Comparison of ENCODE assay signal across 8 cellular contexts in genomic region chr10:6202684-6203330, GRCh38. TPM values are rescaled to one million over a fixed set of nuclear protein-coding genes. Genes with fewer than 3 reads are reported as not detected.
DNase-seq lines count a peak whose midpoint lies in the region; ATAC-seq and TF ChIP-seq lines count a peak whose summit lies in the region.

PFKFB3 (plus strand) TSS chr10:6202932; CDS start chr10:6203261, 329 bp downstream.

- H3K4me3 ChIP-seq in Jurkat, Clone E6-1 (ENCODE audit: low read length): peak within 1 kb of the TSS; percentile 72
- H3K4me3 ChIP-seq in SK-N-SH (ENCODE audit: low read depth in 2 of 2, low read length in 1 of 2) (peak within 1 kb of the TSS; percentile 74 to 79), osteoblast (ENCODE audit: insufficient read depth, low read length) (peak within 1 kb of the TSS; percentile 86), testis (peak within 1 kb of the TSS; percentile 75 to 81)

- peaks cover 41% of the 10 kb centered on the region for H3K4me1 Mint-ChIP-seq in activated naive CD4-positive, alpha-beta T cell treated with anti-CD3 and anti-CD28 coated beads, Interleukin-2, amount 50 U/mL, for 24 hours

- DNase-seq in ELR (ENCODE audit: low read depth) (peak; percentile 97), SK-N-SH (peak; percentile 98), glomerular visceral epithelial cell (ENCODE audit: extremely low spot score) (peak; percentile 98), osteoblast (ENCODE audit: insufficient read length, low spot score, missing footprints) (peak; percentile 100), testis (peak; percentile 96)
- DNase-seq in Jurkat, Clone E6-1 (ENCODE audit: low read depth, low spot score): peak; percentile 82

- TF ChIP-seq CTCF in SK-N-SH (IDR thresholded peaks at IDR 0.05) (peak; percentile 85), osteoblast (IDR thresholded peaks at IDR 0.05; ENCODE audit: extremely low read depth, low read depth, low read length) (peak; percentile 77), testis (IDR thresholded peaks at IDR 0.05) (peak; percentile 97 to 99 (median 99))

- no peaks in the 10 kb centered on the region for H3K27me3 Mint-ChIP-seq in activated naive CD4-positive, alpha-beta T cell treated with anti-CD3 and anti-CD28 coated beads, Interleukin-2, amount 50 U/mL, for 24 hours

- no peaks in the 10 kb centered on the region for H3K9me3 Mint-ChIP-seq in activated naive CD4-positive, alpha-beta T cell treated with anti-CD3 and anti-CD28 coated beads, Interleukin-2, amount 50 U/mL, for 24 hours

- ATAC-seq in GM21576 (IDR thresholded peaks at IDR 0.05; ENCODE audit: unreplicated experiment): peak; percentile 63

- 0% methylated on average over 14 of the region's 75 CpGs for WGBS in SK-N-SH (ENCODE audit: low lambda C conversion rate)
- 0% methylated on average over 46 of the region's 75 CpGs; no CpG with 5 or more reads in 1 of the 2 donors for WGBS in testis, 2 donors

- CTCF ChIA-PET in SK-N-SH (lab: Yijun Ruan, JAX): interaction anchor here (0.7 to 5.3 kb wide), 45 partner anchors 8 to 243 kb away, joined by 3 to 159 read pairs (median 4); no protein-coding TSS in a partner anchor

- H3F3A ChIP-seq in SK-N-SH (replicated peaks; ENCODE audit: insufficient read depth): no peaks in the 10 kb centered on the region

- no peaks in the 10 kb centered on the region for H3K9me3 ChIP-seq in SK-N-SH
- no peaks in the 10 kb centered on the region for H3K9me3 ChIP-seq in osteoblast (ENCODE audit: low read depth, low read length)
- H3K9me3 ChIP-seq in testis: no peaks in the 10 kb centered on the region

- no peaks in the 10 kb centered on the region for H3K36me3 Mint-ChIP-seq in activated naive CD4-positive, alpha-beta T cell treated with anti-CD3 and anti-CD28 coated beads, Interleukin-2, amount 50 U/mL, for 24 hours

- H3K4me1 ChIP-seq in SK-N-SH (ENCODE audit: control insufficient read depth in 1 of 2, insufficient read depth in 2 of 2, low read depth in 1 of 2, low read length in 1 of 2) (peaks cover 9 to 16% of the 10 kb centered on the region in 2 experiments; a peak in 3 of 4 replicates), osteoblast (ENCODE audit: insufficient read depth, low read length) (peaks cover 25% of the 10 kb centered on the region), testis (peaks cover 26% of the 10 kb centered on the region)

- H4K20me1 ChIP-seq in SK-N-SH (ENCODE audit: insufficient read depth) (peaks cover 32% of the 10 kb centered on the region), osteoblast (ENCODE audit: insufficient read depth, low read length) (peaks cover 11% of the 10 kb centered on the region)

- H3K36me3 ChIP-seq in SK-N-SH (replicated peaks in 1 of 2; ENCODE audit: control insufficient read depth in 1 of 2, insufficient read depth in 2 of 2, low read length in 1 of 2): peaks cover 0 to 5% of the 10 kb centered on the region in 2 experiments
- H3K36me3 ChIP-seq in osteoblast (ENCODE audit: insufficient read depth, low read length): no peaks in the 10 kb centered on the region
- no peaks in the 10 kb centered on the region for H3K36me3 ChIP-seq in testis (ENCODE audit: low read depth, missing control alignments)

- POLR2A ChIA-PET in SK-N-SH (lab: Yijun Ruan, JAX): interaction anchor here (0.6 to 3.1 kb wide), 9 partner anchors 9 to 703 kb away, joined by 3 to 29 read pairs (median 5); partner anchors contain the start of gene CALML5

- TF ChIP-seq RAD21 in SK-N-SH (IDR thresholded peaks at IDR 0.05; ENCODE audit: low read length): peak; percentile 81

- H3K4me3 Mint-ChIP-seq in activated naive CD4-positive, alpha-beta T cell treated with anti-CD3 and anti-CD28 coated beads, Interleukin-2, amount 50 U/mL, for 24 hours: peak within 1 kb of the TSS; percentile 98

- peak within 1 kb of the TSS; percentile 98 for H3K9ac ChIP-seq in SK-N-SH

- peak; percentile 97 for TF ChIP-seq POLR2A in testis (IDR thresholded peaks at IDR 0.05)

- H3K4me2 ChIP-seq in SK-N-SH (peak within 1 kb of the TSS; percentile 96), osteoblast (ENCODE audit: insufficient read depth, low read length) (peak within 1 kb of the TSS; percentile 97)

- H3K79me2 ChIP-seq in SK-N-SH (ENCODE audit: insufficient read depth) (peaks cover 47% of the 10 kb centered on the region), osteoblast (ENCODE audit: insufficient read depth, low read length) (peaks cover 12% of the 10 kb centered on the region)

- H3K27me3 ChIP-seq in SK-N-SH (ENCODE audit: insufficient read depth) (no peaks in the 10 kb centered on the region), osteoblast (ENCODE audit: insufficient read depth, low read length) (peaks cover 24% of the 10 kb centered on the region), testis (no peaks in the 10 kb centered on the region)

- H2AFZ ChIP-seq in SK-N-SH (ENCODE audit: low read depth) (peak within 1 kb of the TSS; percentile 65), osteoblast (ENCODE audit: low read length) (peak within 1 kb of the TSS; percentile 92)

- H3K27ac ChIP-seq in SK-N-SH (ENCODE audit: low read depth in 2 of 2, low read length in 1 of 2) (peak within 1 kb of the TSS; percentile 64 to 95), osteoblast (ENCODE audit: low read depth, low read length) (peak within 1 kb of the TSS; percentile 79), testis (peak within 1 kb of the TSS; percentile 90 to 91)

- intact Hi-C loops in testis (cut with DNase I; ENCODE audit: low total_unique reads): loop anchor here (5.0 to 10.0 kb wide), 2 partner anchors 41 to 202 kb away; no protein-coding TSS in a partner anchor

- H3K9me2 ChIP-seq in SK-N-SH: no peaks in the 10 kb centered on the region

- peak within 1 kb of the TSS; percentile 93 for H3K27ac Mint-ChIP-seq in activated naive CD4-positive, alpha-beta T cell treated with anti-CD3 and anti-CD28 coated beads, Interleukin-2, amount 50 U/mL, for 24 hours

- peak in 1 of 2 experiments; percentile 42; a peak in 1 of 4 replicates for TF ChIP-seq EP300 in SK-N-SH (IDR thresholded peaks at IDR 0.05; ENCODE audit: borderline replicate concordance in 1 of 2, low read depth in 1 of 2, low read length in 1 of 2)

TF ChIP-seq in SK-N-SH, 30 proteins besides CTCF, POLR2A, EP300 and RAD21 (continues in another document):
- no peak for TF ChIP-seq RXRA (IDR thresholded peaks at IDR 0.05; ENCODE audit: borderline replicate concordance, low read depth)
- no peak for TF ChIP-seq ZBTB33 (IDR thresholded peaks at IDR 0.05; ENCODE audit: borderline replicate concordance, low read depth)
- TF ChIP-seq MAX (IDR thresholded peaks at IDR 0.05; ENCODE audit: low read depth): peak; percentile 96
- no peak for TF ChIP-seq GABPA (IDR thresholded peaks at IDR 0.05; ENCODE audit: low read depth)
- no peak for TF ChIP-seq FOXJ3 (CRISPR knock-in tag; IDR thresholded peaks at IDR 0.05)
- TF ChIP-seq IRF3 (IDR thresholded peaks at IDR 0.05; ENCODE audit: low read depth, low read length): no peak
- no peak for TF ChIP-seq USF2 (IDR thresholded peaks at IDR 0.05; ENCODE audit: borderline replicate concordance, low read depth, low read length)
- peak; percentile 55; the same call in 1 of the 2 replicates for TF ChIP-seq NFIC (IDR thresholded peaks at IDR 0.05; ENCODE audit: borderline replicate concordance)
- TF ChIP-seq RCOR1 (IDR thresholded peaks at IDR 0.05; ENCODE audit: low read length): peak; percentile 46; the same call in 1 of the 2 replicates
- TF ChIP-seq FOSL2 (IDR thresholded peaks at IDR 0.05; ENCODE audit: borderline replicate concordance, low read depth): no peak
- TF ChIP-seq MXI1 (IDR thresholded peaks at IDR 0.05; ENCODE audit: low read depth, low read length): peak; percentile 90
- peak; percentile 95; the same call in 1 of the 2 replicates for TF ChIP-seq SIN3A (IDR thresholded peaks at IDR 0.05; ENCODE audit: borderline replicate concordance, low read depth, low read length)
- no peak for TF ChIP-seq YY1 (IDR thresholded peaks at IDR 0.05; ENCODE audit: low read depth)

RNA-seq across cellular contexts. Expression of gene PFKFB3, which starts in this region (rescaled TPM):
- 19.6 TPM for polyA plus RNA-seq in Jurkat, Clone E6-1 (2012; ENCODE audit: insufficient read depth, insufficient read length)
- polyA plus RNA-seq in SK-N-SH (2012; rRNA removed) (33.0 and 59.7 TPM in 2 replicates), testis (ENCODE audit: insufficient read depth, low read depth, low replicate concordance) (31.7 TPM)
- 22.0 and 28.4 TPM in 2 replicates for polyA plus RNA-seq in SK-N-SH (2012; cell fraction: cytosol; rRNA removed)
- 122 and 146 TPM in 2 replicates for polyA plus RNA-seq in SK-N-SH (2012; cell fraction: nucleus; rRNA removed)
- total RNA-seq in osteoblast (7.1 and 19.2 TPM in 2 replicates), testis (10 to 100 TPM; 53.9 to 65.3 TPM)

Comparison
In these comparisons a context has a peak if more than half of its experiments do, and no peak if none do; other contexts are left out.
1. Peak in every context shown above with its lines: DNase-seq, ATAC-seq, H3K4me3 ChIP-seq and H3K27ac ChIP-seq.